ENCODE assay signal across 1 cellular context in the genomic region with DNA sequence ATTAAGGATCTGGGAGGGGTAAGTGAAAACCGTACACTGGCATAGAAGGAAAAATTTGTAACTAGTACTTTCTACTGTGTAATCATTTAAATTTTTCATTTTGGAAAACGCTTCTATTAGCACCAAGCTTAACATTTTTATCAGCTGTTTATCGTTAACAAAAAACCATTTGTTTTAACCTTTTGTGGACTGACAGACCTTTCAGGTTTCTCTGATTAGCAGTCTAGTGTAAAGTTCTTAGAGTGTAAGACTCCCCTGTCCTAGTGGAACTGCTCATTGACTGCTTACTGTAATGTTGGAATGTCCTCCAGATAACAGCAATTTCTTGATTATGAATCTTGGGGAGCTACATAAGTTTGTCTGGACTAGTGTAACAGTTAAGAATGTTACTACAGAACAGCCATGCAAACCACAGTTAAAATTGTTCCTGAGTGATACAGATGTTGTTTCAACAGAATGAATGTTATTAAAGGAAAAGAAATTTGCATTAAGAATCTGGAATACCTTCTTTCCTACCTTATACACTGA.
TF ChIP-seq lines count a peak whose summit lies in the region.

No MANE protein-coding gene starts in this region.

TF ChIP-seq in GM12878, 131 proteins besides CTCF, POLR2A, EP300 and RAD21 (continued from another document):
- TF ChIP-seq NKRF (conservative IDR thresholded peaks at IDR 0.05): no peak
